8 cellular contexts compared by ENCODE assay signal in genomic region chr15:40003491-40003916, GRCh38.
"Had no signal": no experiment of that assay in that cellular context is flagged by ENCODE, and none has a peak within 500 bp of the region (broad histone marks: within the 10 kb centered on the region; RNA-seq: fewer than 3 reads in every experiment).

No MANE protein-coding gene starts in this region.

- ATAC-seq: body of pancreas; gastrocnemius medialis; naive thymus-derived CD4-positive, alpha-beta T cell; stimulated activated memory B cell treated with anti-CD40 and anti-IgM and Interleukin-4, amounts not matched to agents 10 μg/mL and 1 μg/mL and 100 μg/mL, for 72 hours had no signal

- DNase-seq: activated effector memory CD4-positive, alpha-beta T cell treated with Interleukin-2 at 50 U/mL for 16 hours; amniotic stem cell; body of pancreas; effector memory CD4-positive, alpha-beta T cell; gastrocnemius medialis; naive thymus-derived CD4-positive, alpha-beta T cell; transverse colon had no signal
